1 cellular context compared by ENCODE assay signal in genomic region chr1:31064685-31065309, GRCh38.
TF ChIP-seq lines count a peak whose summit lies in the region.

No MANE protein-coding gene starts in this region.

TF ChIP-seq in H1, 55 proteins besides CTCF, POLR2A, EP300 and RAD21 (continued from another document):
- TF ChIP-seq CHD7 (IDR thresholded peaks at IDR 0.05; ENCODE audit: insufficient replicate concordance, low read length) = no peak
- peak in 1 of 2 experiments; percentile 66; a peak in 1 of 4 replicates for TF ChIP-seq HDAC2 (IDR thresholded peaks at IDR 0.05; ENCODE audit: borderline replicate concordance in 1 of 2, low read depth in 2 of 2, low read length in 2 of 2)
